Comparison of ENCODE assay signal across 15 cellular contexts in the genomic region with DNA sequence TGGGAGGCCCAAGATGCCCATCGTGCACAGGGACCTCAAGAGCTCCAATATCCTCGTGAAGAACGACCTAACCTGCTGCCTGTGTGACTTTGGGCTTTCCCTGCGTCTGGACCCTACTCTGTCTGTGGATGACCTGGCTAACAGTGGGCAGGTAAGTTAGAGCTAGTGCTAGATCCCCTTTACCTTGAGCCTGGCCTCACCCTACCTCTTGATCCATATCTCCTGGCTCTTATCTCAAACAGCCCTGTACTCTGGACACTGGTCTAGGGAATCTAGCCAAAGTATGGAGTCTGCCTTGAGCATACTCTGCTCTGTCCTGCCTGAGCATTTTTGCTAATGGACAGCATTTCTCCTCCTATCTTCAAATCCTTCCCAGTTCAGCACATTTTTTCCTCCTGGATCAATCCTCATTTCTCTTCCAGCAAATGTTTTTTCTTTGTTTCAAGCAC.
DNase-seq lines count a peak whose midpoint lies in the region; ATAC-seq and TF ChIP-seq lines count a peak whose summit lies in the region.
"Had no signal": no experiment of that assay in that cellular context is flagged by ENCODE, and none has a peak within 500 bp of the region (broad histone marks: within the 10 kb centered on the region; RNA-seq: fewer than 3 reads in every experiment).

No MANE protein-coding gene starts in this region.

- CTCF ChIA-PET in activated naive CD4-positive, alpha-beta T cell treated with anti-CD3 and anti-CD28 coated beads, Interleukin-2, amount 10 ng/mL, durations not matched to agents 7 days and 5 days (lab: Charles Lee) = no interaction called here

- peaks cover 95% of the 10 kb centered on the region for H3K4me1 Mint-ChIP-seq in activated naive CD4-positive, alpha-beta T cell treated with anti-CD3 and anti-CD28 coated beads, Interleukin-2, amount 10 ng/mL, durations not matched to agents 7 days and 5 days
- H3K4me1 Mint-ChIP-seq in activated T-helper 17 cell treated with anti-CD3 and anti-CD28 coated beads, Interleukin-2, amount 50 U/mL, for 72 hours = peaks cover 66% of the 10 kb centered on the region

- H3K9me3 ChIP-seq in lower lobe of right lung (no peaks in the 10 kb centered on the region), tibial artery (no peaks in the 10 kb centered on the region)
- H3K9me3 ChIP-seq: esophagus squamous epithelium, MG63 had no signal

- peak overlapping the region; percentile 61 for H3K4me3 Mint-ChIP-seq in activated naive CD4-positive, alpha-beta T cell treated with anti-CD3 and anti-CD28 coated beads, Interleukin-2, amount 10 ng/mL, durations not matched to agents 7 days and 5 days
- H3K4me3 Mint-ChIP-seq in activated T-helper 17 cell treated with anti-CD3 and anti-CD28 coated beads, Interleukin-2, amount 50 U/mL, for 72 hours = peak overlapping the region; percentile 67

- peak overlapping the region; percentile 86 for H3K27ac Mint-ChIP-seq in activated naive CD4-positive, alpha-beta T cell treated with anti-CD3 and anti-CD28 coated beads, Interleukin-2, amount 10 ng/mL, durations not matched to agents 7 days and 5 days
- peak overlapping the region; percentile 84 for H3K27ac Mint-ChIP-seq in activated T-helper 17 cell treated with anti-CD3 and anti-CD28 coated beads, Interleukin-2, amount 50 U/mL, for 72 hours

- peaks cover 93% of the 10 kb centered on the region for H3K36me3 Mint-ChIP-seq in activated naive CD4-positive, alpha-beta T cell treated with anti-CD3 and anti-CD28 coated beads, Interleukin-2, amount 10 ng/mL, durations not matched to agents 7 days and 5 days
- H3K36me3 Mint-ChIP-seq in activated T-helper 17 cell treated with anti-CD3 and anti-CD28 coated beads, Interleukin-2, amount 50 U/mL, for 72 hours (ENCODE audit: low read depth) = peaks cover 100% of the 10 kb centered on the region

- peaks cover 2% of the 10 kb centered on the region for H3K9me3 Mint-ChIP-seq in activated naive CD4-positive, alpha-beta T cell treated with anti-CD3 and anti-CD28 coated beads, Interleukin-2, amount 10 ng/mL, durations not matched to agents 7 days and 5 days
- H3K9me3 Mint-ChIP-seq in activated T-helper 17 cell treated with anti-CD3 and anti-CD28 coated beads, Interleukin-2, amount 50 U/mL, for 72 hours = peaks cover 3% of the 10 kb centered on the region

- H3K36me3 ChIP-seq in lower lobe of right lung (peaks cover 81% of the 10 kb centered on the region), tibial artery (peaks cover 56 to 86% (median 56%) of the 10 kb centered on the region in 3 donors)

- intact Hi-C loops in lower lobe of right lung (cut with DNase I) (no loop called here), tibial artery (cut with DNase I; ENCODE audit: low total_unique reads) (no loop called here)

- no peak for ATAC-seq in activated T-helper 17 cell treated with anti-CD3 and anti-CD28 coated beads, Interleukin-2, amount 50 U/mL, for 72 hours (replicated peaks)
- ATAC-seq in lower lobe of right lung (peak; percentile 14 to 27), GM18867 (IDR thresholded peaks at IDR 0.05; ENCODE audit: unreplicated experiment) (no peak), GM21515 (IDR thresholded peaks at IDR 0.05; ENCODE audit: unreplicated experiment) (no peak), GM19324 (IDR thresholded peaks at IDR 0.05; ENCODE audit: low FRiP score, unreplicated experiment) (no peak)
- ATAC-seq: Panc1 had no signal

- peaks cover 59% of the 10 kb centered on the region for H3K4me1 ChIP-seq in lower lobe of right lung
- H3K4me1 ChIP-seq in tibial artery = peaks cover 0 to 57% (median 14%) of the 10 kb centered on the region in 4 donors

- H3K27ac ChIP-seq in lower lobe of right lung (peak overlapping the region; percentile 32), tibial artery (peak overlapping the region; percentile 18 to 31)

- H3K27me3 Mint-ChIP-seq in activated naive CD4-positive, alpha-beta T cell treated with anti-CD3 and anti-CD28 coated beads, Interleukin-2, amount 10 ng/mL, durations not matched to agents 7 days and 5 days = no peaks in the 10 kb centered on the region
- no peaks in the 10 kb centered on the region for H3K27me3 Mint-ChIP-seq in activated T-helper 17 cell treated with anti-CD3 and anti-CD28 coated beads, Interleukin-2, amount 50 U/mL, for 72 hours

- H3K4me3 ChIP-seq in lower lobe of right lung = no peak overlapping the region
- no peak overlapping the region for H3K4me3 ChIP-seq in tibial artery
- H3K4me3 ChIP-seq: esophagus squamous epithelium, MG63 had no signal

- no peak for DNase-seq in activated naive CD4-positive, alpha-beta T cell treated with anti-CD3 and anti-CD28 coated beads, Interleukin-2, amount 10 ng/mL, durations not matched to agents 7 days and 5 days
- no peak for DNase-seq in activated naive CD4-positive, alpha-beta T cell treated with anti-CD3 and anti-CD28 coated beads, Interleukin-2, amount 50 U/mL, for 16 hours
- DNase-seq in lower lobe of right lung = no peak
- DNase-seq in tibial artery = no peak
- DNase-seq: activated CD4-positive, alpha-beta T cell treated with anti-CD3 and anti-CD28 coated beads for 4 hours; esophagus squamous epithelium; hypothalamus; NCI-H2029; NCI-H526 treated with DMSO at 0.1 percent for 48 hours had no signal

- TF ChIP-seq CTCF in lower lobe of right lung (IDR thresholded peaks at IDR 0.05) (no peak), tibial artery (IDR thresholded peaks at IDR 0.05) (no peak)

- H3K27me3 ChIP-seq in lower lobe of right lung (ENCODE audit: low read depth) (no peaks in the 10 kb centered on the region), tibial artery (no peaks in the 10 kb centered on the region)
- H3K27me3 ChIP-seq: esophagus squamous epithelium, MG63 had no signal

Comparison
In these comparisons a context has a peak if more than half of its experiments do, and no peak if none do; other contexts are left out.
1. ATAC-seq: peak in lower lobe of right lung (2 of 2); none in activated T-helper 17 cell treated with anti-CD3 and anti-CD28 coated beads, Interleukin-2, amount 50 U/mL, for 72 hours (single experiment), GM18867 (single experiment), GM21515 (single experiment) and GM19324 (single experiment).